ENCODE assay signal across 1 cellular context in genomic region chr3:58217209-58217811, GRCh38.
A peak's percentile ranks its signal among the peaks of the same experiment; 100 is the strongest.
TF ChIP-seq lines count a peak whose summit lies in the region.

No MANE protein-coding gene starts in this region.

TF ChIP-seq in HepG2, 621 proteins besides CTCF, POLR2A, EP300 and RAD21 (continued from another document and continues in another):
- TF ChIP-seq ARID5B (CRISPR knock-in tag; IDR thresholded peaks at IDR 0.05) (peak; percentile 69), KDM2A (CRISPR knock-in tag; IDR thresholded peaks at IDR 0.05; ENCODE audit: borderline replicate concordance, low read depth) (peak; percentile 70; the same call in 1 of the 2 replicates), PLSCR1 (CRISPR knock-in tag; IDR thresholded peaks at IDR 0.05; ENCODE audit: borderline replicate concordance) (no peak), KMT2B (CRISPR knock-in tag; IDR thresholded peaks at IDR 0.05) (0 out of 2 replicates have a peak, but pooled peaks have one; percentile 13), RAD51 (IDR thresholded peaks at IDR 0.05; ENCODE audit: borderline replicate concordance) (no peak), ZMYM2 (CRISPR knock-in tag; IDR thresholded peaks at IDR 0.05) (no peak), ZNF7 (CRISPR knock-in tag; IDR thresholded peaks at IDR 0.05) (no peak), ARID4A (CRISPR knock-in tag; IDR thresholded peaks at IDR 0.05; ENCODE audit: borderline replicate concordance) (peak; percentile 36; the same call in 1 of the 2 replicates), ZFP36L1 (CRISPR knock-in tag; IDR thresholded peaks at IDR 0.05) (no peak), TEAD3 (CRISPR knock-in tag; optimal IDR thresholded peaks at IDR 0.05; ENCODE audit: borderline replicate concordance) (peak; percentile 59), YEATS4 (CRISPR knock-in tag; IDR thresholded peaks at IDR 0.05; ENCODE audit: borderline replicate concordance) (peak; percentile 70; the same call in 1 of the 2 replicates), NCOA5 (CRISPR knock-in tag; IDR thresholded peaks at IDR 0.05) (no peak), NFATC3 (CRISPR knock-in tag; IDR thresholded peaks at IDR 0.05) (no peak), ZNF207 (IDR thresholded peaks at IDR 0.05; ENCODE audit: borderline replicate concordance) (no peak), ISL2 (CRISPR knock-in tag; IDR thresholded peaks at IDR 0.05) (no peak), RNF219 (CRISPR knock-in tag; IDR thresholded peaks at IDR 0.05) (no peak), ZNF318 (CRISPR knock-in tag; IDR thresholded peaks at IDR 0.05) (0 out of 2 replicates have a peak, but pooled peaks have one; percentile 39), CBX1 (IDR thresholded peaks at IDR 0.05; ENCODE audit: low read depth) (no peak), ZNF431 (CRISPR knock-in tag; IDR thresholded peaks at IDR 0.05; ENCODE audit: borderline replicate concordance, low read depth) (no peak), BRF2 (CRISPR knock-in tag; IDR thresholded peaks at IDR 0.05) (no peak), ZNF556 (CRISPR knock-in tag; IDR thresholded peaks at IDR 0.05; ENCODE audit: borderline replicate concordance) (peak; percentile 72; the same call in 1 of the 2 replicates), ZNF547 (CRISPR knock-in tag; IDR thresholded peaks at IDR 0.05) (peak; percentile 31; the same call in 1 of the 2 replicates), ZBTB42 (CRISPR knock-in tag; IDR thresholded peaks at IDR 0.05) (no peak), NFIB (CRISPR knock-in tag; IDR thresholded peaks at IDR 0.05; ENCODE audit: borderline replicate concordance) (no peak), HOXA9 (CRISPR knock-in tag; IDR thresholded peaks at IDR 0.05; ENCODE audit: borderline replicate concordance) (0 out of 2 replicates have a peak, but pooled peaks have one; percentile 33), ZFP41 (CRISPR knock-in tag; IDR thresholded peaks at IDR 0.05; ENCODE audit: borderline replicate concordance) (no peak), ZNF367 (CRISPR knock-in tag; IDR thresholded peaks at IDR 0.05; ENCODE audit: borderline replicate concordance) (no peak), BRCA1 (CRISPR knock-in tag; IDR thresholded peaks at IDR 0.05) (0 out of 2 replicates have a peak, but pooled peaks have one; percentile 50), HOMEZ (CRISPR knock-in tag; IDR thresholded peaks at IDR 0.05; ENCODE audit: low read depth) (0 out of 2 replicates have a peak, but pooled peaks have one; percentile 42), FOXO4 (CRISPR knock-in tag; conservative IDR thresholded peaks at IDR 0.05) (no peak), ONECUT2 (CRISPR knock-in tag; IDR thresholded peaks at IDR 0.05) (no peak), PLRG1 (conservative IDR thresholded peaks at IDR 0.05) (no peak), ZNF790 (CRISPR knock-in tag; IDR thresholded peaks at IDR 0.05; ENCODE audit: borderline replicate concordance) (no peak)
